ENCODE assay signal across 8 cellular contexts in genomic region chr7:38341172-38341705, GRCh38.
DNase-seq lines count a peak whose midpoint lies in the region; ATAC-seq, FAIRE-seq and TF ChIP-seq lines count a peak whose summit lies in the region.
"Not testable (repeated sequence)": the region's sequence is repeated elsewhere in the genome, so short reads cannot be mapped to it uniquely, and the experiment has no call there.

No MANE protein-coding gene starts in this region.

- intact Hi-C loops in GM12878 (cut with micrococcal nuclease; ENCODE audit: unreplicated experiment) = not testable (repeated sequence)

- not testable (repeated sequence) for TF ChIP-seq RAD21 in GM12878 (IDR thresholded peaks at IDR 0.05; ENCODE audit: insufficient read depth, low read depth, low read length)

- H2AFZ ChIP-seq in ACC112 (ENCODE audit: low read length, unreplicated experiment) = peak overlapping the region; percentile 53
- peak overlapping the region; percentile 74 for H2AFZ ChIP-seq in GM12878 (ENCODE audit: control insufficient read depth, low read depth, low read length)

- RAD21 ChIA-PET in GM12878 (lab: Charles Lee; ENCODE audit: unreplicated experiment) = interaction anchor here (1.3 kb wide), 1 partner anchor 13 kb away, joined by 3 read pairs; no protein-coding TSS in a partner anchor

- TF ChIP-seq CTCF in GM12864 (IDR thresholded peaks at IDR 0.05; ENCODE audit: low read depth, low read length, missing control alignments) = peak; percentile 14
- peak; percentile 71 for TF ChIP-seq CTCF in HEK293 (tag by site-specific recombination; IDR thresholded peaks at IDR 0.05)
- TF ChIP-seq CTCF in GM12878 (IDR thresholded peaks at IDR 0.05 in 2 of 3, conservative IDR thresholded peaks at IDR 0.05 in 1 of 3; ENCODE audit: control insufficient read depth in 2 of 3, extremely low read depth in 1 of 3, insufficient read depth in 1 of 3, low read depth in 3 of 3, low read length in 3 of 3) = peak; percentile 8 to 19 (median 18); a peak in 1 of 6 replicates
- peak; percentile 43 for TF ChIP-seq CTCF in cardiac muscle cell (IDR thresholded peaks at IDR 0.05; ENCODE audit: low read depth, low read length)
- not testable (repeated sequence) for TF ChIP-seq CTCF in neutrophil (IDR thresholded peaks at IDR 0.05)

- H3K27me3 ChIP-seq in ACC112 (ENCODE audit: insufficient read depth, low read length); MG63; GM12878 (replicated peaks in 1 of 2; ENCODE audit: control insufficient read depth in 2 of 2, insufficient read depth in 2 of 2, low read length in 1 of 2); cardiac muscle cell; neutrophil: not testable (repeated sequence)

- ATAC-seq in GM12878 = peak; percentile 69

- not testable (repeated sequence) for H3K9me3 Mint-ChIP-seq in T-helper 1 cell treated with Interleukin-12 subunit alpha and Interleukin-12 subunit beta and Interleukin-4 antibody, amounts not matched to agents 30 μg/mL and 1 μg/mL, for 36 hours

- POLR2A ChIA-PET in HEK293 (lab: Yijun Ruan, JAX); GM12878 (lab: Charles Lee): not testable (repeated sequence)

- H3K4me1 ChIP-seq in ACC112 (ENCODE audit: control insufficient read depth, insufficient read depth, low read length, unreplicated experiment); HEK293 (ENCODE audit: control insufficient read depth, insufficient read depth, low read length): not testable (repeated sequence)
- H3K4me1 ChIP-seq in GM12878 (ENCODE audit: control insufficient read depth, insufficient read depth, low read length) = peaks cover 18% of the 10 kb centered on the region
- H3K4me1 ChIP-seq in cardiac muscle cell (ENCODE audit: low read depth) = peaks cover 11% of the 10 kb centered on the region
- peaks cover 24 to 26% of the 10 kb centered on the region in 2 experiments for H3K4me1 ChIP-seq in neutrophil (ENCODE audit: control insufficient read depth in 1 of 2, insufficient read depth in 1 of 2, low read depth in 1 of 2, low read length in 1 of 2)

- BruUV-seq in GM12878 (replicated peaks; lab: Mats Ljungman, UMichigan) = not testable (repeated sequence)

- H3K36me3 Mint-ChIP-seq in T-helper 1 cell treated with Interleukin-12 subunit alpha and Interleukin-12 subunit beta and Interleukin-4 antibody, amounts not matched to agents 30 μg/mL and 1 μg/mL, for 36 hours (ENCODE audit: low read depth) = not testable (repeated sequence)

- SMC1A ChIA-PET in GM12878 (lab: Charles Lee; ENCODE audit: uncharacterized antibody, unreplicated experiment) = interaction anchor here (1.2 to 3.2 kb wide), 4 partner anchors 21 to 125 kb away, joined by 3 to 17 read pairs (median 4); no protein-coding TSS in a partner anchor

- WGBS in GM12878 (ENCODE audit: insufficient coverage, insufficient replicate concordance, low lambda C conversion rate, missing lambda C conversion rate) = 84% methylated on average over 2 of the region's 2 CpGs

- H3K4me2 ChIP-seq in GM12878 (ENCODE audit: control insufficient read depth, insufficient read depth) = not testable (repeated sequence)

- H3K4me1 Mint-ChIP-seq in T-helper 1 cell treated with Interleukin-12 subunit alpha and Interleukin-12 subunit beta and Interleukin-4 antibody, amounts not matched to agents 30 μg/mL and 1 μg/mL, for 36 hours (ENCODE audit: low read depth) = peaks cover 39% of the 10 kb centered on the region

- H3K4me3 ChIP-seq in ACC112 (ENCODE audit: low read depth, low read length); GM12864 (ENCODE audit: low read depth, low read length); HEK293 (ENCODE audit: low read depth, low read length); MG63; GM12878; cardiac muscle cell; neutrophil (ENCODE audit: low read depth in 1 of 2, low read length in 1 of 2): not testable (repeated sequence)

- H3K9me3 ChIP-seq in HEK293 (ENCODE audit: control insufficient read depth, insufficient read depth, low read depth, low read length); MG63; GM12878 (replicated peaks; ENCODE audit: control insufficient read depth, insufficient read depth, low read length); cardiac muscle cell (ENCODE audit: low read depth); neutrophil: not testable (repeated sequence)

- peak overlapping the region; percentile 57 for H3K27ac Mint-ChIP-seq in T-helper 1 cell treated with Interleukin-12 subunit alpha and Interleukin-12 subunit beta and Interleukin-4 antibody, amounts not matched to agents 30 μg/mL and 1 μg/mL, for 36 hours

- H3K4me3 Mint-ChIP-seq in T-helper 1 cell treated with Interleukin-12 subunit alpha and Interleukin-12 subunit beta and Interleukin-4 antibody, amounts not matched to agents 30 μg/mL and 1 μg/mL, for 36 hours = peak overlapping the region; percentile 23

- TF ChIP-seq POLR2A in GM12878 (IDR thresholded peaks at IDR 0.05; ENCODE audit: low read depth, low read length) = not testable (repeated sequence)

- H4K20me1 ChIP-seq in GM12878 (ENCODE audit: control insufficient read depth, insufficient read depth) = not testable (repeated sequence)

- H3K27me3 Mint-ChIP-seq in T-helper 1 cell treated with Interleukin-12 subunit alpha and Interleukin-12 subunit beta and Interleukin-4 antibody, amounts not matched to agents 30 μg/mL and 1 μg/mL, for 36 hours (ENCODE audit: low read depth) = not testable (repeated sequence)

- H3K27ac ChIP-seq in ACC112 (ENCODE audit: low read depth, low read length); HEK293 (ENCODE audit: extremely low read depth, low read depth, low read length); GM12878 (ENCODE audit: control insufficient read depth, insufficient read depth): not testable (repeated sequence)
- H3K27ac ChIP-seq in cardiac muscle cell (peak overlapping the region; percentile 79), neutrophil (peak overlapping the region; percentile 7)

- not testable (repeated sequence) for H3K9ac ChIP-seq in GM12878 (ENCODE audit: control insufficient read depth, insufficient read depth, low read length)

- TF ChIP-seq EP300 in GM12878 (IDR thresholded peaks at IDR 0.05; ENCODE audit: borderline replicate concordance in 1 of 2, control insufficient read depth in 1 of 2, low read depth in 2 of 2, low read length in 2 of 2) = not testable (repeated sequence)

- FAIRE-seq in GM12878 (lab: Jason Lieb, UNC) = not testable (repeated sequence)

- CTCF ChIA-PET in HEK293 (lab: Yijun Ruan, JAX) (interaction anchor here (0.6 to 2.0 kb wide), 7 partner anchors 10 to 442 kb away, joined by 3 to 6 read pairs (median 4); no protein-coding TSS in a partner anchor), GM12878 (lab: Yijun Ruan, JAX) (interaction anchor here (0.9 to 7.0 kb wide), 13 partner anchors 9 to 424 kb away, joined by 3 to 191 read pairs (median 4); no protein-coding TSS in a partner anchor)

- not testable (repeated sequence) for H3K36me3 ChIP-seq in ACC112 (ENCODE audit: insufficient read depth, low read length); HEK293 (ENCODE audit: control insufficient read depth in 2 of 2, insufficient read depth in 1 of 2, low read length in 2 of 2); MG63; GM12878 (ENCODE audit: control insufficient read depth in 2 of 2, insufficient read depth in 2 of 2, low read length in 1 of 2); cardiac muscle cell; neutrophil

- not testable (repeated sequence) for H3K79me2 ChIP-seq in ACC112 (ENCODE audit: control insufficient read depth, insufficient read depth, low read length, unreplicated experiment); GM12878 (ENCODE audit: control insufficient read depth, insufficient read depth, low read length)

- DNase-seq in GM12864 (ENCODE audit: low read depth); GM12878 (ENCODE audit: low read depth, low spot score): not testable (repeated sequence)
- DNase-seq in MG63 (peak; percentile 79), cardiac muscle cell (ENCODE audit: low read depth in 1 of 2, low spot score in 1 of 2) (peak; percentile 70 to 85)

- in situ Hi-C loops in GM12878 (cut with MboI) = loop anchor here (25.0 kb wide), 1 partner anchor 129 kb away; no protein-coding TSS in a partner anchor

TF ChIP-seq in HEK293, 187 proteins besides CTCF, POLR2A, EP300 and RAD21:
- TF ChIP-seq ZIC2 (tag by site-specific recombination; IDR thresholded peaks at IDR 0.05) = peak; percentile 57

TF ChIP-seq in GM12878, 131 proteins besides CTCF, POLR2A, EP300 and RAD21:
- TF ChIP-seq SPI1 (IDR thresholded peaks at IDR 0.05; ENCODE audit: borderline replicate concordance, insufficient read depth, low read depth, low read length) (peak; percentile 10; the same call in 1 of the 2 replicates), EED (IDR thresholded peaks at IDR 0.05; ENCODE audit: low read depth) (peak; percentile 41; the same call in 1 of the 2 replicates)
